In the genomic region with DNA sequence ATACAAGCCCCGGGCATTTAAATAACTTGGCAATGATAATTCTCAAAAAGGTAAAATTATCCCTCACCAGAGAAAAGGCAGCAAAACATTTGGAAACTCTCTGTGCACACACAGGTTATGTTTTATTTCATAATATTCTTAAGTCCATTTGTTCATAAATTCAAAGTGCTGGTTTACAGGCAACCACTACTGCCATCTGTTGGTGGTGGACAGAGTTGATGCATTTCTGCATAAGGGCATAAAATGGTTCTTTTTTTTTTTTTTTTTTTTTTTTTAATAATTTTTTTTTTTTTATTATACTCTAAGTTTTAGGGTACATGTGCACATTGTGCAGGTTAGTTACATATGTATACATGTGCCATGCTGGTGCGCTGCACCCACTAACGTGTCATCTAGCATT, we compare ENCODE assay signal across 9 cellular contexts. TPM values are rescaled to one million over a fixed set of nuclear protein-coding genes. Genes with fewer than 3 reads are reported as not detected.
A peak's percentile ranks its signal among the peaks of the same experiment; 100 is the strongest.
DNase-seq lines count a peak whose midpoint lies in the region; ATAC-seq and TF ChIP-seq lines count a peak whose summit lies in the region.
"Had no signal": no experiment of that assay in that cellular context is flagged by ENCODE, and none has a peak within 500 bp of the region (broad histone marks: within the 10 kb centered on the region; RNA-seq: fewer than 3 reads in every experiment).

No MANE protein-coding gene starts in this region.

- H3K27ac Mint-ChIP-seq in activated CD4-positive, alpha-beta memory T cell treated with anti-CD3 and anti-CD28 coated beads for 36 hours = no peak overlapping the region

- intact Hi-C loops in activated CD4-positive, alpha-beta memory T cell treated with anti-CD3 and anti-CD28 coated beads for 36 hours (cut with micrococcal nuclease) = no loop called here

- ATAC-seq in foreskin keratinocyte (peak; percentile 46), GM21526 (IDR thresholded peaks at IDR 0.05; ENCODE audit: low FRiP score, unreplicated experiment) (no peak), HG02884 (IDR thresholded peaks at IDR 0.05; ENCODE audit: unreplicated experiment) (no peak)

- H3K4me1 Mint-ChIP-seq in activated CD4-positive, alpha-beta memory T cell treated with anti-CD3 and anti-CD28 coated beads for 36 hours (ENCODE audit: low read depth) = peaks cover 13% of the 10 kb centered on the region

- DNase-seq in GDM1 (lab: John Stamatoyannopoulos, UW) = peak; percentile 8
- DNase-seq in Kasumi-1 (lab: John Stamatoyannopoulos, UW) = peak; percentile 39 to 41
- peak; percentile 73 for DNase-seq in activated CD4-positive, alpha-beta memory T cell treated with anti-CD3 and anti-CD28 coated beads for 36 hours
- peak in 1 of 2 donors; percentile 47 for DNase-seq in foreskin keratinocyte
- DNase-seq in stimulated activated CD4-positive, alpha-beta T cell treated with anti-CD3 and anti-CD28 coated beads, Interleukin-4, amount 100 ng/mL, for 1 hour = peak; percentile 50
- no peak for DNase-seq in hippocampal formation (lab: John Stamatoyannopoulos, UW)

- CTCF ChIA-PET in activated CD4-positive, alpha-beta memory T cell treated with anti-CD3 and anti-CD28 coated beads for 36 hours (lab: Charles Lee) = interaction anchor here (0.9 kb wide), 1 partner anchor 20 kb away, joined by 3 read pairs; no protein-coding TSS in a partner anchor

- POLR2A ChIA-PET in activated CD4-positive, alpha-beta memory T cell treated with anti-CD3 and anti-CD28 coated beads for 36 hours (lab: Charles Lee) = no interaction called here

- peak; percentile 75 for TF ChIP-seq CTCF in foreskin keratinocyte (conservative IDR thresholded peaks at IDR 0.05)

- no peaks in the 10 kb centered on the region for H3K27me3 ChIP-seq in foreskin keratinocyte

- H3K4me3 Mint-ChIP-seq in activated CD4-positive, alpha-beta memory T cell treated with anti-CD3 and anti-CD28 coated beads for 36 hours = no peak overlapping the region

- no peak overlapping the region for H3K27ac ChIP-seq in foreskin keratinocyte

- peaks cover 5% of the 10 kb centered on the region for H3K9me3 Mint-ChIP-seq in activated CD4-positive, alpha-beta memory T cell treated with anti-CD3 and anti-CD28 coated beads for 36 hours

- no peaks in the 10 kb centered on the region for H3K4me1 ChIP-seq in foreskin keratinocyte

- H3K27me3 Mint-ChIP-seq in activated CD4-positive, alpha-beta memory T cell treated with anti-CD3 and anti-CD28 coated beads for 36 hours = no peaks in the 10 kb centered on the region

- peaks cover 6% of the 10 kb centered on the region for H3K36me3 Mint-ChIP-seq in activated CD4-positive, alpha-beta memory T cell treated with anti-CD3 and anti-CD28 coated beads for 36 hours

RNA-seq across cellular contexts. Expression of gene IL21, which starts 31.5 kb away (rescaled TPM):
- total RNA-seq in activated CD4-positive, alpha-beta memory T cell treated with anti-CD3 and anti-CD28 coated beads for 36 hours = 10 to 100 TPM; 65.1 to 67.0 TPM
- not detected in 2 replicates for total RNA-seq in foreskin keratinocyte
- polyA plus RNA-seq in foreskin keratinocyte = not detected in 2 replicates
- total RNA-seq: skeletal muscle tissue had no signal

Comparison
In these comparisons a context has a peak if more than half of its experiments do, and no peak if none do; other contexts are left out.
1. DNase-seq: peak in GDM1 (single experiment), Kasumi-1 (2 of 2), activated CD4-positive, alpha-beta memory T cell treated with anti-CD3 and anti-CD28 coated beads for 36 hours (single experiment) and stimulated activated CD4-positive, alpha-beta T cell treated with anti-CD3 and anti-CD28 coated beads, Interleukin-4, amount 100 ng/mL, for 1 hour (single experiment); none in hippocampal formation (0 of 2).
2. RNA of gene IL21, which starts 31.5 kb away (total RNA-seq): 65.1 to 67.0 TPM in activated CD4-positive, alpha-beta memory T cell treated with anti-CD3 and anti-CD28 coated beads for 36 hours; not detected in foreskin keratinocyte; every median in the first group is over 10 times any median in the second.